8 cellular contexts compared by ENCODE assay signal in the genomic region with DNA sequence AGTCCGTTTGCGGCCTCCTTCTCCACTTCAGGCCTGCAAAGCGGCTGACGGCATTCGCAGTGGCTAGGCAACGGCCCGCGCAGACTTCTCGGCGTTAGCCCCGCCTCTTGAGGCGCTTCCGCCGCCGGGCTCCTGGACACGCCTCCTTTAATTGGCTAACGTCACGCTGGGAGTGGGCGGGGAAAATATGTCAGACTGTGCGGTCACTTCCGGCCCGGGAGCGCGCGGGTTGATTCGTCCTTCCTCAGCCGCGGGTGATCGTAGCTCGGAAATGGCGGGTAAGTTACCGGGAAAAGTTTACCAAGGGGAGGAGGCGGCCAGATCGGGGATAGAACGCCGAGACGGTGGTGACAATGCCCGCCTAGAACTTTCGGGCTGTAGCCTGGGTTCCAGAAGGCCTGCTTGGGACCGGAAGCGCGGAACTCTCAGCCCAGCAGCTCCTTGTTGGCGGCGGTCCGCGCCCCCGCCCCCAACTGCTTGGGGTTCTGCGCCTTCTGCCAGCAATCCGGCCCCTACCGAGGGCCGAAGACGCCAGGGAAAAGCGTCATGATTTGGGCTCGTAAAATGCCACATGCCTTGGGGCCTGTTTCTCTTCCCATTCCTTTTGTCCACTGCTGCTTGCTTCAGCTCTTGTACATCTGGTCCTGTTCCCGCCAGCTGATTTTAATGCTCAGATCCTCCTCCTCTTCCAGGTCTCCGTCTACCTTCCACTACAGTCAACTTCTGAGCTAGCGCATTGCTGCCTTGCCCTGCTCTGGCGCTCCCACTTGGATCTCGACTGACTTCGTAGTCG. TPM values are rescaled to one million over a fixed set of nuclear protein-coding genes. Genes with fewer than 3 reads are reported as not detected.
DNase-seq lines count a peak whose midpoint lies in the region; ATAC-seq and TF ChIP-seq lines count a peak whose summit lies in the region.

A gene with protein sequence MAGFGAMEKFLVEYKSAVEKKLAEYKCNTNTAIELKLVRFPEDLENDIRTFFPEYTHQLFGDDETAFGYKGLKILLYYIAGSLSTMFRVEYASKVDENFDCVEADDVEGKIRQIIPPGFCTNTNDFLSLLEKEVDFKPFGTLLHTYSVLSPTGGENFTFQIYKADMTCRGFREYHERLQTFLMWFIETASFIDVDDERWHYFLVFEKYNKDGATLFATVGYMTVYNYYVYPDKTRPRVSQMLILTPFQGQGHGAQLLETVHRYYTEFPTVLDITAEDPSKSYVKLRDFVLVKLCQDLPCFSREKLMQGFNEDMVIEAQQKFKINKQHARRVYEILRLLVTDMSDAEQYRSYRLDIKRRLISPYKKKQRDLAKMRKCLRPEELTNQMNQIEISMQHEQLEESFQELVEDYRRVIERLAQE (plus strand): TSS at position 232 of the 793 bp plus-strand sequence. CDS start 40 bp downstream, at position 272.

- H3K4me2 ChIP-seq in fibroblast of lung (ENCODE audit: extremely low read depth, insufficient read depth, low read length): peak within 1 kb of the TSS; percentile 96

- CTCF ChIA-PET in RWPE1 (lab: Yijun Ruan, JAX): interaction anchor here (0.6 kb wide), 3 partner anchors 89 to 134 kb away, joined by 3 read pairs; no protein-coding TSS in a partner anchor
- CTCF ChIA-PET in naive thymus-derived CD4-positive, alpha-beta T cell (lab: Charles Lee): no interaction called here

- no peaks in the 10 kb centered on the region for H3K27me3 Mint-ChIP-seq in activated T-helper 17 cell treated with anti-CD3 and anti-CD28 coated beads, Interleukin-2, amount 50 U/mL, for 72 hours
- no peaks in the 10 kb centered on the region for H3K27me3 Mint-ChIP-seq in naive thymus-derived CD4-positive, alpha-beta T cell
- no peaks in the 10 kb centered on the region for H3K27me3 Mint-ChIP-seq in stimulated activated naive B cell treated with anti-CD40 and anti-IgM and Interleukin-4, amounts not matched to agents 10 μg/mL and 1 μg/mL and 100 μg/mL, for 72 hours

- peak within 1 kb of the TSS; percentile 84 for H3K9ac ChIP-seq in fibroblast of lung (ENCODE audit: insufficient read depth, low read length)

- H3K9me3 ChIP-seq in fibroblast of lung (ENCODE audit: control insufficient read depth, insufficient read depth, low read depth, low read length): no peaks in the 10 kb centered on the region
- H3K9me3 ChIP-seq in naive thymus-derived CD4-positive, alpha-beta T cell (ENCODE audit: control insufficient read depth in 2 of 3, low read length in 3 of 3): no peaks in the 10 kb centered on the region

- peak; percentile 98 for ATAC-seq in activated T-helper 17 cell treated with anti-CD3 and anti-CD28 coated beads, Interleukin-2, amount 50 U/mL, for 72 hours (replicated peaks)
- peak; percentile 99 for ATAC-seq in naive thymus-derived CD4-positive, alpha-beta T cell
- ATAC-seq in stimulated activated naive B cell treated with anti-CD40 and anti-IgM and Interleukin-4, amounts not matched to agents 10 μg/mL and 1 μg/mL and 100 μg/mL, for 72 hours (replicated peaks): peak; percentile 95 to 99

- peaks cover 42% of the 10 kb centered on the region for H3K36me3 Mint-ChIP-seq in activated T-helper 17 cell treated with anti-CD3 and anti-CD28 coated beads, Interleukin-2, amount 50 U/mL, for 72 hours (ENCODE audit: low read depth)
- peaks cover 4 to 15% (median 12%) of the 10 kb centered on the region in 5 donors for H3K36me3 Mint-ChIP-seq in naive thymus-derived CD4-positive, alpha-beta T cell
- peaks cover 2 to 9% of the 10 kb centered on the region in 2 donors for H3K36me3 Mint-ChIP-seq in stimulated activated naive B cell treated with anti-CD40 and anti-IgM and Interleukin-4, amounts not matched to agents 10 μg/mL and 1 μg/mL and 100 μg/mL, for 72 hours

- no peaks in the 10 kb centered on the region for H4K20me1 ChIP-seq in fibroblast of lung (ENCODE audit: control insufficient read depth, extremely low read depth, insufficient read depth, low read length)

- peak within 1 kb of the TSS; percentile 95 for H3K27ac ChIP-seq in RWPE1
- H3K27ac ChIP-seq in fibroblast of lung (ENCODE audit: insufficient read depth, low read length): peak within 1 kb of the TSS; percentile 96
- H3K27ac ChIP-seq in naive thymus-derived CD4-positive, alpha-beta T cell (ENCODE audit: low read depth, low read length): peak within 1 kb of the TSS; percentile 93

- H3K4me3 Mint-ChIP-seq in activated T-helper 17 cell treated with anti-CD3 and anti-CD28 coated beads, Interleukin-2, amount 50 U/mL, for 72 hours: peak within 1 kb of the TSS; percentile 93
- peak within 1 kb of the TSS; percentile 90 to 100 (median 99) for H3K4me3 Mint-ChIP-seq in naive thymus-derived CD4-positive, alpha-beta T cell
- peak within 1 kb of the TSS; percentile 87 to 98 for H3K4me3 Mint-ChIP-seq in stimulated activated naive B cell treated with anti-CD40 and anti-IgM and Interleukin-4, amounts not matched to agents 10 μg/mL and 1 μg/mL and 100 μg/mL, for 72 hours

- intact Hi-C loops in naive thymus-derived CD4-positive, alpha-beta T cell (cut with micrococcal nuclease): loop anchor here (1.0 to 10.0 kb wide), 14 partner anchors 28 to 994 kb away; a partner anchor contains a TSS

- no peaks in the 10 kb centered on the region for H3K36me3 ChIP-seq in fibroblast of lung (ENCODE audit: control insufficient read depth, insufficient read depth, low read length)
- peaks cover 0 to 5% (median 0%) of the 10 kb centered on the region in 3 experiments for H3K36me3 ChIP-seq in naive thymus-derived CD4-positive, alpha-beta T cell (ENCODE audit: control insufficient read depth in 2 of 3, insufficient read depth in 3 of 3, low read length in 3 of 3)

- TF ChIP-seq CTCF in LNCaP clone FGC (IDR thresholded peaks at IDR 0.05; ENCODE audit: control insufficient read depth, extremely low read depth, insufficient read depth): no peak
- TF ChIP-seq CTCF in RWPE1 (conservative IDR thresholded peaks at IDR 0.05; ENCODE audit: low read depth): no peak
- no peak for TF ChIP-seq CTCF in fibroblast of lung (conservative IDR thresholded peaks at IDR 0.05 in 1 of 2, IDR thresholded peaks at IDR 0.05 in 1 of 2; ENCODE audit: low read depth in 1 of 2, low read length in 2 of 2)

- H3K4me1 ChIP-seq in fibroblast of lung (ENCODE audit: control insufficient read depth, extremely low read depth, insufficient read depth, low read length): no peaks in the 10 kb centered on the region
- H3K4me1 ChIP-seq in naive thymus-derived CD4-positive, alpha-beta T cell (ENCODE audit: control insufficient read depth in 2 of 2, insufficient read depth in 2 of 2, low read length in 2 of 2): peaks cover 13 to 17% of the 10 kb centered on the region in 2 donors

- peak; percentile 97 for DNase-seq in Daoy (ENCODE audit: low read depth)
- DNase-seq in GOT3 (lab: John Stamatoyannopoulos, UW): peak; percentile 91
- DNase-seq in LNCaP clone FGC (ENCODE audit: low read depth): peak; percentile 90
- DNase-seq in RWPE1 (ENCODE audit: low spot score): peak; percentile 97
- peak; percentile 96 to 98 for DNase-seq in fibroblast of lung (ENCODE audit: low read depth in 2 of 2)
- peak; percentile 92 to 98 (median 97) for DNase-seq in naive thymus-derived CD4-positive, alpha-beta T cell
- DNase-seq in stimulated activated naive B cell treated with anti-CD40 and anti-IgM and Interleukin-4, amounts not matched to agents 10 μg/mL and 1 μg/mL and 100 μg/mL, for 72 hours: peak; percentile 95

- peaks cover 39% of the 10 kb centered on the region for H3K79me2 ChIP-seq in fibroblast of lung (ENCODE audit: control insufficient read depth, insufficient read depth, low read length)

- H3K27ac Mint-ChIP-seq in activated T-helper 17 cell treated with anti-CD3 and anti-CD28 coated beads, Interleukin-2, amount 50 U/mL, for 72 hours: peak within 1 kb of the TSS; percentile 94
- peak within 1 kb of the TSS; percentile 96 to 100 (median 99) for H3K27ac Mint-ChIP-seq in naive thymus-derived CD4-positive, alpha-beta T cell
- H3K27ac Mint-ChIP-seq in stimulated activated naive B cell treated with anti-CD40 and anti-IgM and Interleukin-4, amounts not matched to agents 10 μg/mL and 1 μg/mL and 100 μg/mL, for 72 hours: peak within 1 kb of the TSS; percentile 97

- H3K9me3 Mint-ChIP-seq in activated T-helper 17 cell treated with anti-CD3 and anti-CD28 coated beads, Interleukin-2, amount 50 U/mL, for 72 hours: no peaks in the 10 kb centered on the region
- H3K9me3 Mint-ChIP-seq in naive thymus-derived CD4-positive, alpha-beta T cell: peaks cover 0 to 4% (median 0%) of the 10 kb centered on the region in 11 donors
- no peaks in the 10 kb centered on the region for H3K9me3 Mint-ChIP-seq in stimulated activated naive B cell treated with anti-CD40 and anti-IgM and Interleukin-4, amounts not matched to agents 10 μg/mL and 1 μg/mL and 100 μg/mL, for 72 hours

- no peaks in the 10 kb centered on the region for H3K27me3 ChIP-seq in fibroblast of lung (ENCODE audit: control insufficient read depth, insufficient read depth, low read length)
- no peaks in the 10 kb centered on the region for H3K27me3 ChIP-seq in naive thymus-derived CD4-positive, alpha-beta T cell (ENCODE audit: control insufficient read depth in 2 of 2, insufficient read depth in 2 of 2, low read length in 2 of 2)

- POLR2A ChIA-PET in RWPE1 (lab: Yijun Ruan, JAX; ENCODE audit: low non-redundant PET): interaction anchor here (0.6 to 0.8 kb wide), 3 partner anchors 10 to 234 kb away, joined by 3 to 4 read pairs (median 4); no protein-coding TSS in a partner anchor
- POLR2A ChIA-PET in naive thymus-derived CD4-positive, alpha-beta T cell (lab: Charles Lee): interaction anchor here (1.0 to 2.7 kb wide), 7 partner anchors 16 to 540 kb away, joined by 3 to 20 read pairs (median 3); a partner anchor contains a TSS

- H3K4me3 ChIP-seq in LNCaP clone FGC (ENCODE audit: low read depth, low read length) (peak within 1 kb of the TSS; percentile 64), fibroblast of lung (replicated peaks in 1 of 4; ENCODE audit: control extremely low read depth in 1 of 4, insufficient read depth in 1 of 4, low read depth in 3 of 4, low read length in 4 of 4) (peak within 1 kb of the TSS; percentile 68 to 99 (median 90))
- H3K4me3 ChIP-seq in naive thymus-derived CD4-positive, alpha-beta T cell (ENCODE audit: low read length): peak within 1 kb of the TSS; percentile 75

- peaks cover 6% of the 10 kb centered on the region for H3K4me1 Mint-ChIP-seq in activated T-helper 17 cell treated with anti-CD3 and anti-CD28 coated beads, Interleukin-2, amount 50 U/mL, for 72 hours
- peaks cover 20 to 50% (median 42%) of the 10 kb centered on the region in 7 donors for H3K4me1 Mint-ChIP-seq in naive thymus-derived CD4-positive, alpha-beta T cell
- peaks cover 13 to 19% of the 10 kb centered on the region in 2 donors for H3K4me1 Mint-ChIP-seq in stimulated activated naive B cell treated with anti-CD40 and anti-IgM and Interleukin-4, amounts not matched to agents 10 μg/mL and 1 μg/mL and 100 μg/mL, for 72 hours

- H2AFZ ChIP-seq in fibroblast of lung (ENCODE audit: low read length): peak within 1 kb of the TSS; percentile 96

RNA-seq across cellular contexts. Expression of the gene that starts here (rescaled TPM):
- 91.9 and 121 TPM in 2 replicates for total RNA-seq in Daoy (2014; rRNA removed; shearing (Covaris generic))
- 10 to 100 TPM; 47.5 to 85.0 TPM for total RNA-seq in activated T-helper 17 cell treated with anti-CD3 and anti-CD28 coated beads, Interleukin-2, amount 50 U/mL, for 72 hours
- 23.0 and 25.9 TPM in 2 replicates for total RNA-seq in fibroblast of lung
- 57.7 and 84.9 TPM in 2 replicates for polyA plus RNA-seq in fibroblast of lung
- 32.9 and 52.3 TPM in 2 replicates for polyA plus RNA-seq in fibroblast of lung (2012)
- 1.0 and 2.7 TPM in 2 replicates for polyA minus RNA-seq in fibroblast of lung (ENCODE audit: low replicate concordance)
- 10 to 100 TPM; 22.1 to 55.4 (median 26.4) TPM for total RNA-seq in naive thymus-derived CD4-positive, alpha-beta T cell
- 10 to 100 TPM; 71.9 to 74.1 TPM for polyA plus RNA-seq in naive thymus-derived CD4-positive, alpha-beta T cell

Comparison
In these comparisons a context has a peak if more than half of its experiments do, and no peak if none do; other contexts are left out.
1. Peak in every context shown above with its lines: DNase-seq, ATAC-seq, H3K4me3 ChIP-seq and H3K27ac ChIP-seq.